Comparison of ENCODE assay signal across 9 cellular contexts in genomic region chr19:15463865-15464371, GRCh38. TPM values are rescaled to one million over a fixed set of nuclear protein-coding genes. Genes with fewer than 3 reads are reported as not detected.
DNase-seq lines count a peak whose midpoint lies in the region; ATAC-seq and TF ChIP-seq lines count a peak whose summit lies in the region.
"Had no signal": no experiment of that assay in that cellular context is flagged by ENCODE, and none has a peak within 500 bp of the region (broad histone marks: within the 10 kb centered on the region; RNA-seq: fewer than 3 reads in every experiment).

No MANE protein-coding gene starts in this region.

- H2AK5ac ChIP-seq in H9 (ENCODE audit: insufficient read length, low read length) = no peak overlapping the region

- H2BK20ac ChIP-seq in H9 (ENCODE audit: low read depth, low read length, poor library complexity, severe bottlenecking) = no peak overlapping the region

- H3K79me2 ChIP-seq in H9 (ENCODE audit: insufficient read depth, low read length) (no peaks in the 10 kb centered on the region), osteoblast (ENCODE audit: insufficient read depth, low read length) (no peaks in the 10 kb centered on the region)

- no peak overlapping the region for H4K5ac ChIP-seq in H9 (ENCODE audit: insufficient read length, low read depth, low read length)

- H3K9ac ChIP-seq in H9 (ENCODE audit: extremely low read depth, insufficient read length, low read length) = no peak overlapping the region

- no peak overlapping the region for H3K14ac ChIP-seq in H9 (ENCODE audit: insufficient read depth, low read length)

- no peaks in the 10 kb centered on the region for H3K79me1 ChIP-seq in H9 (ENCODE audit: insufficient read depth, low read depth, low read length, poor library complexity, severe bottlenecking)

- H4K20me1 ChIP-seq in H9 (ENCODE audit: control insufficient read depth, insufficient read depth, insufficient read length) (no peaks in the 10 kb centered on the region), osteoblast (ENCODE audit: insufficient read depth, low read length) (no peaks in the 10 kb centered on the region)

- ATAC-seq in HG03135 (IDR thresholded peaks at IDR 0.05; ENCODE audit: unreplicated experiment) = no peak

- H4K91ac ChIP-seq in H9 (ENCODE audit: insufficient read length, low read depth, low read length) = no peak overlapping the region

- no peaks in the 10 kb centered on the region for H3K36me3 ChIP-seq in adrenal gland (replicated peaks in 1 of 2)
- no peaks in the 10 kb centered on the region for H3K36me3 ChIP-seq in osteoblast (ENCODE audit: insufficient read depth, low read length)

- peak overlapping the region in 2 of 4 donors; percentile 4 to 48 for H3K4me3 ChIP-seq in adrenal gland
- peak overlapping the region; percentile 36 to 50 (median 43) for H3K4me3 ChIP-seq in skin epidermis
- no peak overlapping the region for H3K4me3 ChIP-seq in osteoblast (ENCODE audit: insufficient read depth, low read length)

- no peak overlapping the region for H2BK12ac ChIP-seq in H9 (ENCODE audit: insufficient read length, low read depth, low read length)

- H3T11ph ChIP-seq in H9 (ENCODE audit: low read length) = no peak overlapping the region

- intact Hi-C loops in adrenal gland (cut with DNase I) = no loop called here

- no CpG with 5 or more reads among the region's 25 CpGs for WGBS in H9 (ENCODE audit: extremely low coverage, insufficient read length, low lambda C conversion rate)
- 24 to 36% (median 35%) methylated on average over 8 to 25 of the region's 25 CpGs; no CpG with 5 or more reads in 1 of the 4 donors for WGBS in adrenal gland, 4 donors

- DNase-seq in H9 = peak; percentile 56
- DNase-seq in T-helper 9 cell = peak; percentile 69
- no peak for DNase-seq in adrenal gland
- no peak for DNase-seq in osteoblast (ENCODE audit: insufficient read length, low spot score, missing footprints)
- no peak for DNase-seq in NCI-H524 treated with DMSO at 0.1 percent for 48 hours (lab: John Stamatoyannopoulos, UW)

- TF ChIP-seq CTCF in H9 (conservative IDR thresholded peaks at IDR 0.05) = no peak
- no peak for TF ChIP-seq CTCF in adrenal gland (IDR thresholded peaks at IDR 0.05)
- TF ChIP-seq CTCF in osteoblast (IDR thresholded peaks at IDR 0.05; ENCODE audit: extremely low read depth, low read depth, low read length) = no peak

- H3K23me2 ChIP-seq in H9 (ENCODE audit: insufficient read length, low read depth, low read length, poor library complexity, severe bottlenecking) = no peaks in the 10 kb centered on the region

- H3K9me3 ChIP-seq in H9 (ENCODE audit: control insufficient read depth, low read depth, low read length) = no peaks in the 10 kb centered on the region
- no peaks in the 10 kb centered on the region for H3K9me3 ChIP-seq in adrenal gland (replicated peaks in 1 of 3)
- H3K9me3 ChIP-seq in osteoblast (ENCODE audit: low read depth, low read length) = no peaks in the 10 kb centered on the region

- peaks cover 0 to 2% of the 10 kb centered on the region in 2 experiments; a peak in 3 of 5 replicates for H3K9me3 Mint-ChIP-seq in H9

- H3K27ac ChIP-seq in H9 (ENCODE audit: insufficient read length, low read depth, low read length) (no peak overlapping the region), adrenal gland (peak overlapping the region in 3 of 5 donors; percentile 23 to 68 (median 44)), skin epidermis (peak overlapping the region; percentile 35 to 99 (median 82)), osteoblast (ENCODE audit: low read depth, low read length) (no peak overlapping the region)

- no peak overlapping the region for H3K4ac ChIP-seq in H9 (ENCODE audit: low read depth, low read length)

- no peak overlapping the region for H3K4me2 ChIP-seq in H9 (ENCODE audit: insufficient read depth, insufficient read length, low read length)
- H3K4me2 ChIP-seq in osteoblast (ENCODE audit: insufficient read depth, low read length) = no peak overlapping the region

- no peaks in the 10 kb centered on the region; the same call in 1 of the 2 replicates for H3K4me1 ChIP-seq in H9 (ENCODE audit: insufficient read depth, low read length)
- peaks cover 0 to 5% of the 10 kb centered on the region in 2 donors for H3K4me1 ChIP-seq in adrenal gland (replicated peaks in 1 of 2)
- peaks cover 6% of the 10 kb centered on the region for H3K4me1 ChIP-seq in osteoblast (ENCODE audit: insufficient read depth, low read length)

- no peak overlapping the region for H3K23ac ChIP-seq in H9 (ENCODE audit: insufficient read length, low read depth, low read length)

- H3K18ac ChIP-seq in H9 (ENCODE audit: insufficient read length, low read depth, low read length) = no peak overlapping the region

- no peak overlapping the region for H2BK120ac ChIP-seq in H9 (ENCODE audit: low read depth, low read length, poor library complexity, severe bottlenecking)

- no peaks in the 10 kb centered on the region for H3K36me3 Mint-ChIP-seq in H9 (ENCODE audit: insufficient read depth in 1 of 3, low read depth in 3 of 3)

- no peak overlapping the region for H2BK15ac ChIP-seq in H9 (ENCODE audit: low read depth, low read length)

- H3K4me3 Mint-ChIP-seq in H9 = no peak overlapping the region

- H3K27me3 ChIP-seq in H9 (ENCODE audit: insufficient read depth, low read length) = peaks cover 6% of the 10 kb centered on the region; the same call in 1 of the 2 replicates
- peaks cover 15% of the 10 kb centered on the region for H3K27me3 ChIP-seq in adrenal gland
- peaks cover 23% of the 10 kb centered on the region for H3K27me3 ChIP-seq in osteoblast (ENCODE audit: insufficient read depth, low read length)

- no peak overlapping the region for H2BK5ac ChIP-seq in H9 (ENCODE audit: insufficient read length, low read length)

- H3K4me1 Mint-ChIP-seq in H9 = no peaks in the 10 kb centered on the region

- H3K56ac ChIP-seq in H9 (ENCODE audit: insufficient read length, low read depth, low read length) = no peak overlapping the region

- TF ChIP-seq POLR2A in adrenal gland (IDR thresholded peaks at IDR 0.05) = no peak

- no peak overlapping the region for H3K27ac Mint-ChIP-seq in H9

- H2AFZ ChIP-seq in H9 (ENCODE audit: low read length) = no peak overlapping the region
- H2AFZ ChIP-seq in osteoblast (ENCODE audit: low read length) = no peak overlapping the region

- H4K8ac ChIP-seq in H9 (replicated peaks; ENCODE audit: insufficient read length, low read depth, low read length) = no peak overlapping the region

- H3K27me3 Mint-ChIP-seq in H9 (ENCODE audit: low read depth) = peaks cover 56% of the 10 kb centered on the region

RNA-seq across cellular contexts. Expression of gene RASAL3, which starts 0.4 kb away (rescaled TPM):
- total RNA-seq in H9 (2021) = 0.26 and 1.9 TPM in 2 replicates
- total RNA-seq in adrenal gland = 1 to 10 TPM; 2.6 to 7.6 (median 5.5) TPM
- polyA plus RNA-seq in adrenal gland = 10 to 100 TPM in 1 of 3 donors, 1 to 10 TPM in 2; 1.1 to 20.5 (median 5.7) TPM
- under 0.01 TPM in 2 replicates for total RNA-seq in osteoblast

RNA-seq across cellular contexts. Expression of gene WIZ, which starts 14.2 kb away (rescaled TPM):
- total RNA-seq in H9 (2021) = 33.3 and 33.6 TPM in 2 replicates
- 10 to 100 TPM; 22.6 to 49.2 (median 36.3) TPM for total RNA-seq in adrenal gland
- polyA plus RNA-seq in adrenal gland = 10 to 100 TPM in 2 of 3 donors, 1 to 10 TPM in 1; 7.9 to 48.1 (median 28.3) TPM
- 8.3 and 9.8 TPM in 2 replicates for total RNA-seq in osteoblast

RNA-seq across cellular contexts. Expression of gene PGLYRP2, which starts 15.4 kb away (rescaled TPM):
- total RNA-seq in H9 (2021) = not detected in 2 replicates
- total RNA-seq in adrenal gland = not detected
- polyA plus RNA-seq in adrenal gland = not detected
- total RNA-seq in osteoblast = not detected in 2 replicates
- total RNA-seq: activated CD8-positive, alpha-beta memory T cell treated with anti-CD3 and anti-CD28 coated beads for 36 hours; pulmonary artery endothelial cell had no signal

RNA-seq across cellular contexts. Expression of gene CYP4F22, which starts 44.4 kb away (rescaled TPM):
- total RNA-seq in H9 (2021) (not detected in 2 replicates), adrenal gland (under 1 TPM in 2 of 8 donors, not detected in 6; 0.11 to 0.34 TPM), osteoblast (not detected in 2 replicates)
- polyA plus RNA-seq in adrenal gland = not detected
- total RNA-seq: pulmonary artery endothelial cell had no signal

RNA-seq across cellular contexts. Expression of gene AKAP8L, which starts 45.1 kb away (rescaled TPM):
- 110 and 123 TPM in 2 replicates for total RNA-seq in H9 (2021)
- total RNA-seq in adrenal gland = 100 to 1,000 TPM in 5 of 8 donors, 10 to 100 TPM in 3; 48.3 to 206 (median 131) TPM
- 100 to 1,000 TPM in 2 of 3 donors, 10 to 100 TPM in 1; 60.5 to 652 (median 264) TPM for polyA plus RNA-seq in adrenal gland
- 63.9 and 69.5 TPM in 2 replicates for total RNA-seq in osteoblast

Comparison
In these comparisons a context has a peak if more than half of its experiments do, and no peak if none do; other contexts are left out.
1. DNase-seq: peak in H9 (single experiment) and T-helper 9 cell (single experiment); none in adrenal gland (0 of 7), osteoblast (single experiment) and NCI-H524 treated with DMSO at 0.1 percent for 48 hours (single experiment).
2. H3K27ac ChIP-seq: peak in adrenal gland (3 of 5) and skin epidermis (21 of 21); none in H9 (single experiment) and osteoblast (single experiment).